In genomic region chr7:138032186-138032585, GRCh38 we compare ENCODE assay signal across 15 cellular contexts. TPM values are rescaled to one million over a fixed set of nuclear protein-coding genes. Genes with fewer than 3 reads are reported as not detected.
DNase-seq lines count a peak whose midpoint lies in the region; ATAC-seq, FAIRE-seq and TF ChIP-seq lines count a peak whose summit lies in the region.
"Had no signal": no experiment of that assay in that cellular context is flagged by ENCODE, and none has a peak within 500 bp of the region (broad histone marks: within the 10 kb centered on the region; RNA-seq: fewer than 3 reads in every experiment).

No MANE protein-coding gene starts in this region.

- peak; percentile 73 for ATAC-seq in GM21423 (IDR thresholded peaks at IDR 0.05; ENCODE audit: unreplicated experiment)
- peak; percentile 56 for ATAC-seq in HG02970 (IDR thresholded peaks at IDR 0.05; ENCODE audit: low FRiP score, unreplicated experiment)

- peak; percentile 73 for FAIRE-seq in GM18507 (lab: Jason Lieb, UNC)
- FAIRE-seq: colon had no signal

- H3K9ac ChIP-seq in MM.1S (ENCODE audit: low read length), result no peak overlapping the region

- H3F3A ChIP-seq in MM.1S (ENCODE audit: insufficient read depth, low read length), result peaks cover 13% of the 10 kb centered on the region; the same call in 1 of the 2 replicates

- H2AFZ ChIP-seq in MM.1S (ENCODE audit: low read length), result no peak overlapping the region

- 0 out of 2 replicates have a peak overlapping the region, but pooled peaks have one; percentile 0 for H3K27ac ChIP-seq in MM.1S (ENCODE audit: low read length)

- no peaks in the 10 kb centered on the region for H3K27me3 ChIP-seq in MM.1S (replicated peaks; ENCODE audit: insufficient read depth, low read length)

- TF ChIP-seq CTCF in MM.1S (IDR thresholded peaks at IDR 0.05; ENCODE audit: low read length), result no peak

- H3K4me2 ChIP-seq in MM.1S (ENCODE audit: low read depth, low read length), result no peak overlapping the region

- no peak for DNase-seq in GM18507 (ENCODE audit: extremely low spot score, insufficient read length, low read depth)
- no peak for DNase-seq in MM.1S
- DNase-seq in ureter (ENCODE audit: low spot score), result no peak
- no peak for DNase-seq in NCI-H1105 (lab: John Stamatoyannopoulos, UW)
- DNase-seq in NCI-H146 (lab: John Stamatoyannopoulos, UW), result no peak
- DNase-seq in SHP77 (lab: John Stamatoyannopoulos, UW), result no peak
- DNase-seq: activated CD8-positive, alpha-beta memory T cell treated with anti-CD3 and anti-CD28 coated beads for 24 hours; DMS53; NCI-H446; RPMI8226; T1000 had no signal

- no peaks in the 10 kb centered on the region for H3K79me2 ChIP-seq in MM.1S (ENCODE audit: low read length)

- H3K4me1 ChIP-seq in MM.1S (ENCODE audit: low read length), result peaks cover 34% of the 10 kb centered on the region

- H3K9me3 ChIP-seq in MM.1S (replicated peaks; ENCODE audit: insufficient read depth, low read length), result no peaks in the 10 kb centered on the region

- no peak overlapping the region for H3K4me3 ChIP-seq in MM.1S (ENCODE audit: low read length)

- H4K20me1 ChIP-seq in MM.1S (ENCODE audit: insufficient read depth, low read length), result no peaks in the 10 kb centered on the region

- no peaks in the 10 kb centered on the region for H3K9me2 ChIP-seq in MM.1S (replicated peaks; ENCODE audit: insufficient read depth, low read length)

- no peaks in the 10 kb centered on the region for H3K36me3 ChIP-seq in MM.1S (replicated peaks; ENCODE audit: insufficient read depth, low read length)

RNA-seq across cellular contexts. Expression of gene CREB3L2, which starts 30.3 kb away (rescaled TPM):
- total RNA-seq in ureter, result 126 TPM

RNA-seq across cellular contexts. Expression of gene AKR1D1, which starts 44.1 kb away (rescaled TPM):
- total RNA-seq in ureter, result not detected
- total RNA-seq: urinary bladder had no signal
